ENCODE assay signal across 1 cellular context in genomic region chr7:117364204-117364755, GRCh38.
TF ChIP-seq lines count a peak whose summit lies in the region.

No MANE protein-coding gene starts in this region.

TF ChIP-seq in GM12878, 131 proteins besides CTCF, POLR2A, EP300 and RAD21 (continued from another document):
- no peak for TF ChIP-seq HDAC2 (IDR thresholded peaks at IDR 0.05)
- no peak for TF ChIP-seq BMI1 (IDR thresholded peaks at IDR 0.05; ENCODE audit: borderline replicate concordance)
